1 cellular context compared by ENCODE assay signal in genomic region chr4:76886214-76886613, GRCh38.
TF ChIP-seq lines count a peak whose summit lies in the region.

No MANE protein-coding gene starts in this region.

TF ChIP-seq in IMR-90, 13 proteins besides CTCF, POLR2A, EP300 and RAD21 (continued from another document):
- TF ChIP-seq CHD1 (IDR thresholded peaks at IDR 0.05; ENCODE audit: low read depth, low read length) = no peak
TF ChIP-seq in IMR-90: peak in this region for 0.
